ENCODE assay signal across 8 cellular contexts in genomic region chr22:49930596-49931412, GRCh38. TPM values are rescaled to one million over a fixed set of nuclear protein-coding genes. Genes with fewer than 3 reads are reported as not detected.
A peak's percentile ranks its signal among the peaks of the same experiment; 100 is the strongest.
DNase-seq lines count a peak whose midpoint lies in the region; ATAC-seq and TF ChIP-seq lines count a peak whose summit lies in the region.

No MANE protein-coding gene starts in this region.

- peaks cover 0 to 5% (median 4%) of the 10 kb centered on the region in 5 donors for H3K27me3 ChIP-seq in subcutaneous abdominal adipose tissue (ENCODE audit: control insufficient read depth in 5 of 5, insufficient read depth in 4 of 5, low read length in 5 of 5)

- H3K4me1 ChIP-seq in subcutaneous abdominal adipose tissue (ENCODE audit: control insufficient read depth in 5 of 5, insufficient read depth in 5 of 5, low read length in 5 of 5): peaks cover 7 to 51% (median 44%) of the 10 kb centered on the region in 5 donors

- peaks cover 0 to 7% (median 4%) of the 10 kb centered on the region in 5 donors for H3K36me3 ChIP-seq in subcutaneous abdominal adipose tissue (ENCODE audit: control insufficient read depth in 5 of 5, insufficient read depth in 5 of 5, low read length in 5 of 5)

- DNase-seq in GDM1 (lab: John Stamatoyannopoulos, UW) (peak; percentile 85), LHCN-M2 (ENCODE audit: low read depth) (peak; percentile 61), SKM-1 (lab: John Stamatoyannopoulos, UW; ENCODE audit: unreplicated experiment) (peak; percentile 81), cardiac fibroblast (ENCODE audit: low read depth in 2 of 2) (peak; percentile 70 to 76), left colon (peak; percentile 81 to 85)
- no peak for DNase-seq in effector CD8-positive, alpha-beta T cell (lab: John Stamatoyannopoulos, UW)

- TF ChIP-seq CTCF in 22Rv1 (IDR thresholded peaks at IDR 0.05) (peak; percentile 81), cardiac fibroblast (IDR thresholded peaks at IDR 0.05; ENCODE audit: low read depth, low read length) (peak; percentile 45)

- no peaks in the 10 kb centered on the region for H3K9me3 ChIP-seq in subcutaneous abdominal adipose tissue (ENCODE audit: control insufficient read depth in 5 of 5, low read length in 5 of 5)

- peak overlapping the region in 1 of 5 donors; percentile 23 for H3K9ac ChIP-seq in subcutaneous abdominal adipose tissue (ENCODE audit: low read length in 5 of 5)

- peak overlapping the region; percentile 64 for H3K27ac ChIP-seq in 22Rv1
- H3K27ac ChIP-seq in subcutaneous abdominal adipose tissue (ENCODE audit: low read depth, low read length): peak overlapping the region; percentile 37

- peak; percentile 68 for ATAC-seq in left colon

- intact Hi-C loops in left colon (cut with DNase I, micrococcal nuclease): no loop called here

- H3K4me3 ChIP-seq in cardiac fibroblast (replicated peaks in 1 of 2; ENCODE audit: low read depth in 2 of 2, low read length in 2 of 2) (no peak overlapping the region), subcutaneous abdominal adipose tissue (ENCODE audit: low read depth in 1 of 5, low read length in 5 of 5) (peak overlapping the region in 3 of 5 donors; percentile 3 to 30 (median 22))

RNA-seq across cellular contexts. Expression of gene CRELD2, which starts 12.4 kb away (rescaled TPM):
- total RNA-seq in LHCN-M2 (2014; rRNA removed): 71.1 and 91.8 TPM in 2 replicates
- polyA plus RNA-seq in LHCN-M2 (2012): 54.1 TPM
- 10 to 100 TPM; 36.7 to 53.8 TPM for total RNA-seq in left colon

RNA-seq across cellular contexts. Expression of gene ALG12, which starts 12.6 kb away (rescaled TPM):
- total RNA-seq in LHCN-M2 (2014; rRNA removed): 18.1 and 19.4 TPM in 2 replicates
- polyA plus RNA-seq in LHCN-M2 (2012): 14.5 TPM
- total RNA-seq in left colon: 10 to 100 TPM; 22.8 to 27.9 TPM

RNA-seq across cellular contexts. Expression of gene PIM3, which starts 29.8 kb away (rescaled TPM):
- 30.5 and 30.8 TPM in 2 replicates for total RNA-seq in LHCN-M2 (2014; rRNA removed)
- polyA plus RNA-seq in LHCN-M2 (2012): 8.4 TPM
- 100 to 1,000 TPM in 1 of 2 donors, 10 to 100 TPM in 1; 45.6 to 201 TPM for total RNA-seq in left colon

Comparison
In these comparisons a context has a peak if more than half of its experiments do, and no peak if none do; other contexts are left out.
1. H3K4me3 ChIP-seq: peak in subcutaneous abdominal adipose tissue (3 of 5); none in cardiac fibroblast (0 of 2).